In the genomic region with DNA sequence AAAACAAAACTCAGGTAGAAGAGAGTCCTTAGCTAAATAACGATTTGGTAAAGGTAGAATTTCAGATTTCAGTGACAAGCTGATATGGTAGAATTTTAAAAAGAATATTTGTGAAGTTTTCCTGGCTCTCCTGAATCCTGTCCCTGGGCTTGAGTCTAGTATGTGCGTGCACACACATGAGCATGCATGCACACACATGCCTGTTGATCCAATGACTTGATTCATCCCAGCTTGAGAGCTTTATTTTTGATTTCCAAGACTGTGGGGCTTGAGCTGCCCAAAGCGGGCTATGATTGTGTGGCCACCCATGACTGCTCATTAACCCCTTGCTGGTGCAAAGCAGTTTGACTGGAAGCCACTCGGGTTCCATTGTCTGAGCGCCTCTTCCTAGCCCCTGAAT, we compare ENCODE assay signal across 7 cellular contexts.
"Had no signal": no experiment of that assay in that cellular context is flagged by ENCODE, and none has a peak within 500 bp of the region (broad histone marks: within the 10 kb centered on the region; RNA-seq: fewer than 3 reads in every experiment).

No MANE protein-coding gene starts in this region.

- H2AFZ ChIP-seq: GM23338 had no signal

- H3K4me3 ChIP-seq: GM23338 had no signal

- FAIRE-seq: H1, H54, HTR-8/SVneo had no signal

- DNase-seq: H9, HCEC 1CT, IMR-90 had no signal

- H3K4me2 ChIP-seq: GM23338 had no signal
